Comparison of ENCODE assay signal across 2 cellular contexts in genomic region chr5:169201597-169201996, GRCh38.
A peak's percentile ranks its signal among the peaks of the same experiment; 100 is the strongest.
TF ChIP-seq lines count a peak whose summit lies in the region.

No MANE protein-coding gene starts in this region.

TF ChIP-seq in SK-N-SH treated with all-trans-retinoic acid at 6 μM for 48 hours, 23 proteins besides CTCF, POLR2A, EP300 and RAD21:
- TF ChIP-seq TSHZ2 (CRISPR knock-in tag; IDR thresholded peaks at IDR 0.05) (no peak), PPARA (CRISPR knock-in tag; IDR thresholded peaks at IDR 0.05; ENCODE audit: borderline replicate concordance) (no peak), RARB (CRISPR knock-in tag; IDR thresholded peaks at IDR 0.05) (no peak), ESRRG (CRISPR knock-in tag; IDR thresholded peaks at IDR 0.05) (no peak), SNAI2 (CRISPR knock-in tag; IDR thresholded peaks at IDR 0.05) (no peak), GLIS3 (CRISPR knock-in tag; IDR thresholded peaks at IDR 0.05) (no peak), ZNF70 (CRISPR knock-in tag; IDR thresholded peaks at IDR 0.05) (no peak), TOX (CRISPR knock-in tag; IDR thresholded peaks at IDR 0.05; ENCODE audit: borderline replicate concordance) (no peak), CSRNP3 (CRISPR knock-in tag; IDR thresholded peaks at IDR 0.05) (no peak), CSDC2 (CRISPR knock-in tag; IDR thresholded peaks at IDR 0.05) (no peak), ZNF8 (CRISPR knock-in tag; IDR thresholded peaks at IDR 0.05) (no peak), TCF4 (CRISPR knock-in tag; IDR thresholded peaks at IDR 0.05; ENCODE audit: borderline replicate concordance) (no peak), PATZ1 (CRISPR knock-in tag; IDR thresholded peaks at IDR 0.05; ENCODE audit: borderline replicate concordance) (no peak)

TF ChIP-seq in K562, 482 proteins besides CTCF, POLR2A, EP300 and RAD21 (continued from another document):
- TF ChIP-seq USF2 (CRISPR knock-in tag; IDR thresholded peaks at IDR 0.05) (peak; percentile 45), USF1 (CRISPR knock-in tag; IDR thresholded peaks at IDR 0.05) (peak; percentile 50; the same call in 1 of the 2 replicates), CBX3 (IDR thresholded peaks at IDR 0.05; ENCODE audit: borderline replicate concordance in 1 of 2, low read length in 2 of 2) (peak in 1 of 2 experiments; percentile 51; a peak in 1 of 3 replicates)
